ENCODE assay signal across 8 cellular contexts in genomic region chr2:64888591-64889309, GRCh38.
DNase-seq lines count a peak whose midpoint lies in the region; ATAC-seq and TF ChIP-seq lines count a peak whose summit lies in the region.

No MANE protein-coding gene starts in this region.

- CTCF ChIA-PET in GM10248 (lab: Yijun Ruan, JAX), result interaction anchor here (1.2 kb wide), 1 partner anchor 29 kb away, joined by 3 read pairs; no protein-coding TSS in a partner anchor

- TF ChIP-seq CTCF in astrocyte of the cerebellum (IDR thresholded peaks at IDR 0.05; ENCODE audit: low read depth, low read length, missing control alignments) (peak; percentile 48), liver (IDR thresholded peaks at IDR 0.05; ENCODE audit: low read depth, low read length, missing input control) (peak; percentile 35), GM10248 (IDR thresholded peaks at IDR 0.05; ENCODE audit: control extremely low read depth, extremely low read depth, low read depth, missing control alignments) (no peak)

- no peaks in the 10 kb centered on the region for H3K27me3 ChIP-seq in liver (ENCODE audit: control insufficient read depth in 4 of 4, insufficient read depth in 4 of 4, low read length in 3 of 4)

- H3K9me3 ChIP-seq in liver (ENCODE audit: control insufficient read depth in 4 of 4, low read length in 3 of 4), result no peaks in the 10 kb centered on the region

- H3K9ac ChIP-seq in liver (ENCODE audit: low read depth in 1 of 2, low read length in 2 of 2), result no peak overlapping the region

- 73% methylated on average over 11 of the region's 11 CpGs for WGBS in liver

- in situ Hi-C loops in astrocyte of the cerebellum (cut with HindIII; ENCODE audit: low sequenced_read_pairs), result no loop called here

- ATAC-seq in HG02763 (IDR thresholded peaks at IDR 0.05; ENCODE audit: unreplicated experiment), result no peak

- H3K4me1 ChIP-seq in liver (ENCODE audit: control insufficient read depth in 4 of 4, insufficient read depth in 4 of 4, low read length in 3 of 4), result no peaks in the 10 kb centered on the region

- H3K27ac ChIP-seq in liver (ENCODE audit: low read depth in 1 of 2, low read length in 2 of 2), result no peak overlapping the region

- H3K36me3 ChIP-seq in liver (ENCODE audit: control insufficient read depth in 4 of 4, insufficient read depth in 3 of 4, low read depth in 1 of 4, low read length in 3 of 4), result no peaks in the 10 kb centered on the region

- peak; percentile 58 for DNase-seq in COR-L47 (lab: John Stamatoyannopoulos, UW)
- peak; percentile 71 for DNase-seq in HT1080 (ENCODE audit: low read depth)
- DNase-seq in astrocyte of the cerebellum (ENCODE audit: low read depth), result peak; percentile 29
- DNase-seq in GOT3 (lab: John Stamatoyannopoulos, UW), result no peak
- DNase-seq in activated CD4-positive, alpha-beta T cell treated with anti-CD3 and anti-CD28 coated beads, Interleukin-2, amount 50 U/mL, for 1 hour, result no peak
- no peak for DNase-seq in GM10248 (ENCODE audit: extremely low spot score)

- POLR2A ChIA-PET in GM10248 (lab: Yijun Ruan, JAX), result no interaction called here

- H3K4me3 ChIP-seq in astrocyte of the cerebellum (ENCODE audit: low read depth, low read length) (no peak overlapping the region), liver (ENCODE audit: low read depth in 1 of 3, low read length in 3 of 3) (no peak overlapping the region)

- peak; percentile 77 to 78 for TF ChIP-seq RAD21 in liver (IDR thresholded peaks at IDR 0.05)

TF ChIP-seq in liver, 16 proteins besides CTCF, POLR2A, EP300 and RAD21:
- TF ChIP-seq YY1 (IDR thresholded peaks at IDR 0.05) (no peak), REST (IDR thresholded peaks at IDR 0.05) (no peak), HNF4G (IDR thresholded peaks at IDR 0.05) (no peak), HNF4A (conservative IDR thresholded peaks at IDR 0.05) (peak; percentile 9 to 17), SP1 (IDR thresholded peaks at IDR 0.05) (peak; percentile 27), TAF1 (conservative IDR thresholded peaks at IDR 0.05) (no peak), ATF3 (IDR thresholded peaks at IDR 0.05) (peak; percentile 68), EGR1 (IDR thresholded peaks at IDR 0.05; ENCODE audit: low read depth in 2 of 2) (no peak), MAX (IDR thresholded peaks at IDR 0.05) (no peak), NR2F2 (IDR thresholded peaks at IDR 0.05) (no peak), GABPA (IDR thresholded peaks at IDR 0.05 in 1 of 2, conservative IDR thresholded peaks at IDR 0.05 in 1 of 2) (no peak), RXRA (IDR thresholded peaks at IDR 0.05) (peak; percentile 68 to 79), FOXA1 (IDR thresholded peaks at IDR 0.05) (no peak), FOXA2 (IDR thresholded peaks at IDR 0.05) (no peak), JUND (IDR thresholded peaks at IDR 0.05) (peak; percentile 51 to 62), ZBTB33 (IDR thresholded peaks at IDR 0.05) (no peak)

Comparison
In these comparisons a context has a peak if more than half of its experiments do, and no peak if none do; other contexts are left out.
1. DNase-seq: peak in COR-L47 (single experiment), HT1080 (single experiment) and astrocyte of the cerebellum (single experiment); none in GOT3 (single experiment), activated CD4-positive, alpha-beta T cell treated with anti-CD3 and anti-CD28 coated beads, Interleukin-2, amount 50 U/mL, for 1 hour (single experiment) and GM10248 (single experiment).